23 cellular contexts compared by ENCODE assay signal in genomic region chr7:41978858-41979257, GRCh38.
A peak's percentile ranks its signal among the peaks of the same experiment; 100 is the strongest.
DNase-seq lines count a peak whose midpoint lies in the region; ATAC-seq, FAIRE-seq and TF ChIP-seq lines count a peak whose summit lies in the region.
"Had no signal": no experiment of that assay in that cellular context is flagged by ENCODE, and none has a peak within 500 bp of the region (broad histone marks: within the 10 kb centered on the region; RNA-seq: fewer than 3 reads in every experiment).

No MANE protein-coding gene starts in this region.

- in situ Hi-C loops in HepG2 (cut with HindIII; ENCODE audit: extremely low pct_ligation_motif_present, low pct_unique_long_range_greater_than_20kb), result no loop called here

- H3K4me3 ChIP-seq in HepG2 (replicated peaks in 1 of 3; ENCODE audit: insufficient read depth in 1 of 3, low read depth in 2 of 3, low read length in 3 of 3) (no peak overlapping the region), muscle layer of colon (ENCODE audit: low read depth in 1 of 2, low read length in 2 of 2) (no peak overlapping the region), thyroid gland (replicated peaks in 1 of 3) (no peak overlapping the region), pancreas (no peak overlapping the region)
- no peak overlapping the region for H3K4me3 ChIP-seq in CD4-positive, alpha-beta memory T cell (ENCODE audit: low read length in 2 of 2)
- H3K4me3 ChIP-seq: BLaER1, GM23248 had no signal

- DNase-seq in Right ventricle myocardium inferior (ENCODE audit: missing footprints) (peak; percentile 37), left cardiac atrium (no peak), HepG2 (ENCODE audit: low spot score) (no peak), thyroid gland (no peak), pancreas (no peak)
- no peak for DNase-seq in stimulated activated naive CD4-positive, alpha-beta T cell (lab: John Stamatoyannopoulos, UW)
- DNase-seq in CD4-positive, alpha-beta memory T cell, result no peak
- DNase-seq: Calu3; CD4-positive, CD25-positive, alpha-beta regulatory T cell; COR-L47; DMS79 treated with DMSO at 0.1 percent for 48 hours; GF-D8; GM23248; H7; HCEC 1CT had no signal

- TF ChIP-seq EP300 in HepG2 (IDR thresholded peaks at IDR 0.05; ENCODE audit: low read depth in 2 of 2, low read length in 2 of 2) (no peak), HepG2 (CRISPR knock-in tag; IDR thresholded peaks at IDR 0.05; ENCODE audit: borderline replicate concordance) (no peak)

- H3K4me3 Mint-ChIP-seq in CD4-positive, alpha-beta memory T cell, result no peak overlapping the region
- H3K4me3 Mint-ChIP-seq: B cell; CD4-positive, CD25-positive, alpha-beta regulatory T cell had no signal

- H3K9ac ChIP-seq in HepG2 (ENCODE audit: insufficient read depth, low read depth, low read length) (no peak overlapping the region), muscle layer of colon (ENCODE audit: low read length) (no peak overlapping the region)
- H3K9ac ChIP-seq: BLaER1, GM23248 had no signal

- H3K4me1 ChIP-seq in HepG2 (ENCODE audit: insufficient read depth, low read length) (no peaks in the 10 kb centered on the region), muscle layer of colon (ENCODE audit: insufficient read depth, low read length) (peaks cover 54% of the 10 kb centered on the region), thyroid gland (peaks cover 48 to 52% of the 10 kb centered on the region in 2 donors), pancreas (peaks cover 0 to 4% (median 0%) of the 10 kb centered on the region in 3 donors)
- H3K4me1 ChIP-seq in CD4-positive, alpha-beta memory T cell (ENCODE audit: insufficient read depth, low read length), result no peaks in the 10 kb centered on the region

- no peak overlapping the region for H3K27ac Mint-ChIP-seq in CD4-positive, alpha-beta memory T cell
- H3K27ac Mint-ChIP-seq: B cell; CD4-positive, CD25-positive, alpha-beta regulatory T cell had no signal

- TF ChIP-seq POLR2A in HepG2 (IDR thresholded peaks at IDR 0.05; ENCODE audit: insufficient read depth in 1 of 2, low read depth in 2 of 2, low read length in 2 of 2) (no peak), thyroid gland (IDR thresholded peaks at IDR 0.05) (no peak)

- no peaks in the 10 kb centered on the region for H4K20me1 ChIP-seq in HepG2 (ENCODE audit: insufficient read depth, low read length)
- H4K20me1 ChIP-seq: BLaER1 had no signal

- no peak overlapping the region for H3K4me2 ChIP-seq in HepG2 (ENCODE audit: low read depth, low read length)
- H3K4me2 ChIP-seq: BLaER1 had no signal

- H3K36me3 ChIP-seq in HepG2 (replicated peaks in 1 of 2; ENCODE audit: control insufficient read depth in 1 of 2, insufficient read depth in 2 of 2, low read length in 2 of 2), result no peaks in the 10 kb centered on the region
- peaks cover 15% of the 10 kb centered on the region for H3K36me3 ChIP-seq in muscle layer of colon (ENCODE audit: insufficient read depth, low read length)
- H3K36me3 ChIP-seq in thyroid gland, result no peaks in the 10 kb centered on the region
- H3K36me3 ChIP-seq in pancreas, result no peaks in the 10 kb centered on the region
- no peaks in the 10 kb centered on the region for H3K36me3 ChIP-seq in CD4-positive, alpha-beta memory T cell (ENCODE audit: insufficient read depth, low read length)

- POLR2A ChIA-PET in HepG2 (lab: Yijun Ruan, JAX), result no interaction called here
- POLR2A ChIA-PET in CD4-positive, alpha-beta memory T cell (lab: Charles Lee; ENCODE audit: partially characterized antibody), result no interaction called here

- no peaks in the 10 kb centered on the region for H3K36me3 Mint-ChIP-seq in CD4-positive, alpha-beta memory T cell
- H3K36me3 Mint-ChIP-seq: CD4-positive, CD25-positive, alpha-beta regulatory T cell had no signal

- H3K79me2 ChIP-seq in HepG2 (ENCODE audit: insufficient read depth, low read length), result no peaks in the 10 kb centered on the region

- CTCF ChIA-PET in HepG2 (lab: Yijun Ruan, JAX; ENCODE audit: low intra/inter-chr PET ratio, low total read pairs), result no interaction called here
- CTCF ChIA-PET in CD4-positive, alpha-beta memory T cell (lab: Charles Lee; ENCODE audit: partially characterized antibody), result interaction anchor here (0.9 to 2.1 kb wide), 2 partner anchors 10 to 15 kb away, joined by 3 to 5 read pairs; no protein-coding TSS in a partner anchor

- H2AFZ ChIP-seq in HepG2 (ENCODE audit: low read length), result no peak overlapping the region
- H2AFZ ChIP-seq: GM23248 had no signal

- H3K9me3 ChIP-seq in HepG2 (ENCODE audit: low read length) (no peaks in the 10 kb centered on the region), muscle layer of colon (ENCODE audit: low read length) (no peaks in the 10 kb centered on the region), thyroid gland (no peaks in the 10 kb centered on the region), pancreas (no peaks in the 10 kb centered on the region)
- H3K9me3 ChIP-seq in CD4-positive, alpha-beta memory T cell (ENCODE audit: control insufficient read depth in 1 of 2, low read length in 2 of 2), result no peaks in the 10 kb centered on the region
- H3K9me3 ChIP-seq: BLaER1 had no signal

- no peak for ATAC-seq in Right ventricle myocardium inferior
- ATAC-seq in left cardiac atrium, result no peak
- no peak for ATAC-seq in HepG2
- no peak for ATAC-seq in pancreas

- H3K27ac ChIP-seq in HepG2 (ENCODE audit: extremely low read length, insufficient read depth, low read length), result no peak overlapping the region
- H3K27ac ChIP-seq in muscle layer of colon (ENCODE audit: low read depth, low read length), result peak overlapping the region; percentile 22
- peak overlapping the region in 2 of 3 donors; percentile 67 to 80 for H3K27ac ChIP-seq in thyroid gland
- H3K27ac ChIP-seq in pancreas, result no peak overlapping the region
- no peak overlapping the region for H3K27ac ChIP-seq in CD4-positive, alpha-beta memory T cell (ENCODE audit: low read depth, low read length)
- H3K27ac ChIP-seq: 22Rv1, BLaER1, C4-2B, GM23248 had no signal

- no peak for FAIRE-seq in HepG2 (lab: Jason Lieb, UNC)
- no peak for FAIRE-seq in pancreas (lab: Jason Lieb, UNC)
- FAIRE-seq: A204.1, GM12891, H1 had no signal

- peaks cover under 1 to 2% of the 10 kb centered on the region in 2 donors for H3K27me3 Mint-ChIP-seq in CD4-positive, alpha-beta memory T cell
- H3K27me3 Mint-ChIP-seq: CD4-positive, CD25-positive, alpha-beta regulatory T cell had no signal

- BruUV-seq in HepG2 (replicated peaks; lab: Mats Ljungman, UMichigan), result no TSS peak

- TF ChIP-seq CTCF in HepG2 (CRISPR knock-in tag; IDR thresholded peaks at IDR 0.05) (no peak), thyroid gland (IDR thresholded peaks at IDR 0.05) (no peak), pancreas (IDR thresholded peaks at IDR 0.05) (no peak)

- TF ChIP-seq RAD21 in HepG2 (CRISPR knock-in tag; IDR thresholded peaks at IDR 0.05), result no peak

- no peaks in the 10 kb centered on the region for H3K9me3 Mint-ChIP-seq in CD4-positive, alpha-beta memory T cell

- no peaks in the 10 kb centered on the region for H3K4me1 Mint-ChIP-seq in CD4-positive, alpha-beta memory T cell
- H3K4me1 Mint-ChIP-seq: B cell; CD4-positive, CD25-positive, alpha-beta regulatory T cell had no signal

- intact Hi-C loops in Right ventricle myocardium inferior (cut with DNase I) (loop anchor here (5.0 to 10.0 kb wide), 4 partner anchors 37 to 866 kb away; no protein-coding TSS in a partner anchor), left cardiac atrium (cut with DNase I) (loop anchor here in 1 of 2 donors (10.0 kb wide), 2 partner anchors 326 to 716 kb away; no protein-coding TSS in a partner anchor), HepG2 (cut with micrococcal nuclease; ENCODE audit: unreplicated experiment) (loop anchor here (1.0 to 2.0 kb wide), 2 partner anchors 36 to 712 kb away; no protein-coding TSS in a partner anchor), thyroid gland (cut with DNase I) (loop anchor here (2.0 to 5.0 kb wide), 2 partner anchors 188 to 258 kb away; partner anchors contain the start of gene GLI3), pancreas (cut with DNase I) (no loop called here)
- intact Hi-C loops in CD4-positive, alpha-beta memory T cell (cut with micrococcal nuclease), result no loop called here

- H3K27me3 ChIP-seq in HepG2 (ENCODE audit: control insufficient read depth in 1 of 2, insufficient read depth in 2 of 2, low read length in 2 of 2) (peaks cover 0 to 3% of the 10 kb centered on the region in 2 experiments; a peak in 1 of 5 replicates), muscle layer of colon (ENCODE audit: control insufficient read depth in 1 of 2, insufficient read depth in 2 of 2, low read length in 2 of 2) (no peaks in the 10 kb centered on the region), thyroid gland (no peaks in the 10 kb centered on the region), pancreas (no peaks in the 10 kb centered on the region)
- H3K27me3 ChIP-seq in CD4-positive, alpha-beta memory T cell (ENCODE audit: insufficient read depth, low read length), result no peaks in the 10 kb centered on the region
- H3K27me3 ChIP-seq: BLaER1 had no signal

- WGBS in HepG2 (ENCODE audit: low lambda C conversion rate), result 37% methylated on average over 4 of the region's 4 CpGs
- 85 to 94% methylated on average over 4 of the region's 4 CpGs for WGBS in thyroid gland, 2 donors
- WGBS in pancreas, 2 donors, result 77 to 79% methylated on average over 4 of the region's 4 CpGs

TF ChIP-seq in HepG2, 621 proteins besides CTCF, POLR2A, EP300 and RAD21:
- TF ChIP-seq BCL6 (CRISPR knock-in tag; IDR thresholded peaks at IDR 0.05), result peak; percentile 38; the same call in 1 of the 2 replicates
- TF ChIP-seq GABPB1 (CRISPR knock-in tag; IDR thresholded peaks at IDR 0.05), result no peak
- no peak for TF ChIP-seq FOXC1 (CRISPR knock-in tag; IDR thresholded peaks at IDR 0.05; ENCODE audit: borderline replicate concordance)

Comparison
In these comparisons a context has a peak if more than half of its experiments do, and no peak if none do; other contexts are left out.
1. H3K27ac ChIP-seq: peak in muscle layer of colon (single experiment) and thyroid gland (2 of 3); none in HepG2 (single experiment), pancreas (0 of 4) and CD4-positive, alpha-beta memory T cell (single experiment).
2. intact Hi-C loops: an anchor here in Right ventricle myocardium inferior (5.0 to 10.0 kb wide), HepG2 (1.0 to 2.0 kb wide) and thyroid gland (2.0 to 5.0 kb wide); none called in pancreas and CD4-positive, alpha-beta memory T cell.